In genomic region chr4:48907706-48908477, GRCh38 we compare ENCODE assay signal across 17 cellular contexts. TPM values are rescaled to one million over a fixed set of nuclear protein-coding genes. Genes with fewer than 3 reads are reported as not detected.
A peak's percentile ranks its signal among the peaks of the same experiment; 100 is the strongest.
DNase-seq lines count a peak whose midpoint lies in the region; ATAC-seq, FAIRE-seq and TF ChIP-seq lines count a peak whose summit lies in the region.
"Had no signal": no experiment of that assay in that cellular context is flagged by ENCODE, and none has a peak within 500 bp of the region (broad histone marks: within the 10 kb centered on the region; RNA-seq: fewer than 3 reads in every experiment).

No MANE protein-coding gene starts in this region.

- no TSS peak for BruUV-seq in PC-3 (replicated peaks; lab: Mats Ljungman, UMichigan)

- no peak for DNase-seq in activated CD8-positive, alpha-beta T cell treated with anti-CD3 and anti-CD28 coated beads, Interleukin-2, amount 10 ng/mL, durations not matched to agents 7 days and 5 days
- DNase-seq in activated CD8-positive, alpha-beta T cell treated with anti-CD3 and anti-CD28 coated beads for 36 hours, result no peak
- DNase-seq in PC-3, result peak; percentile 35
- no peak for DNase-seq in epithelial cell of prostate (ENCODE audit: low read depth, low spot score)
- no peak for DNase-seq in stimulated activated effector memory CD8-positive, alpha-beta T cell treated with anti-CD3 and anti-CD28 coated beads, Interleukin-12 subunit alpha, Interleukin-12 subunit beta, amount 100 ng/mL, for 72 hours (ENCODE audit: low spot score in 2 of 2)
- no peak for DNase-seq in GM12891 (ENCODE audit: insufficient read length, low spot score)
- no peak for DNase-seq in NCI-H2196 treated with DMSO at 0.1 percent for 48 hours (lab: John Stamatoyannopoulos, UW; ENCODE audit: unreplicated experiment)
- DNase-seq in left colon, result no peak
- DNase-seq: activated CD8-positive, alpha-beta memory T cell treated with anti-CD3 and anti-CD28 coated beads for 24 hours; NCI-H1436 treated with DMSO at 0.1 percent for 48 hours; NCI-H226; retina; upper lobe of right lung had no signal

- H2AFZ ChIP-seq in PC-3 (ENCODE audit: low read length), result no peak overlapping the region

- no peaks in the 10 kb centered on the region for H3F3A ChIP-seq in PC-3 (ENCODE audit: low read length, unreplicated experiment)

- no peaks in the 10 kb centered on the region for H3K9me3 ChIP-seq in PC-3 (ENCODE audit: low read length)
- H3K9me3 ChIP-seq: upper lobe of right lung had no signal

- no peak for FAIRE-seq in GM12891 (lab: Jason Lieb, UNC)
- FAIRE-seq: islet of Langerhans, RCC 7860 had no signal

- no peak for TF ChIP-seq POLR2A in GM12891 (IDR thresholded peaks at IDR 0.05; ENCODE audit: low read depth, low read length)

- H3K4me1 Mint-ChIP-seq in activated CD8-positive, alpha-beta T cell treated with anti-CD3 and anti-CD28 coated beads, Interleukin-2, amount 10 ng/mL, durations not matched to agents 7 days and 5 days (ENCODE audit: low read depth), result peaks cover 32% of the 10 kb centered on the region
- H3K4me1 Mint-ChIP-seq in activated CD8-positive, alpha-beta T cell treated with anti-CD3 and anti-CD28 coated beads for 36 hours (ENCODE audit: low read depth), result peaks cover 45% of the 10 kb centered on the region
- H3K4me1 Mint-ChIP-seq in stimulated activated effector memory CD8-positive, alpha-beta T cell treated with anti-CD3 and anti-CD28 coated beads, Interleukin-12 subunit alpha, Interleukin-12 subunit beta, amount 100 ng/mL, for 72 hours, result peaks cover 40% of the 10 kb centered on the region

- peak overlapping the region; percentile 60 for H3K27ac Mint-ChIP-seq in activated CD8-positive, alpha-beta T cell treated with anti-CD3 and anti-CD28 coated beads, Interleukin-2, amount 10 ng/mL, durations not matched to agents 7 days and 5 days
- H3K27ac Mint-ChIP-seq in activated CD8-positive, alpha-beta T cell treated with anti-CD3 and anti-CD28 coated beads for 36 hours, result no peak overlapping the region
- peak overlapping the region; percentile 99 for H3K27ac Mint-ChIP-seq in stimulated activated effector memory CD8-positive, alpha-beta T cell treated with anti-CD3 and anti-CD28 coated beads, Interleukin-12 subunit alpha, Interleukin-12 subunit beta, amount 100 ng/mL, for 72 hours

- ATAC-seq in activated CD8-positive, alpha-beta T cell treated with anti-CD3 and anti-CD28 coated beads, Interleukin-2, amount 10 ng/mL, durations not matched to agents 7 days and 5 days, result no peak
- ATAC-seq in activated CD8-positive, alpha-beta T cell treated with anti-CD3 and anti-CD28 coated beads for 36 hours, result no peak
- ATAC-seq in PC-3, result no peak
- no peak for ATAC-seq in stimulated activated effector memory CD8-positive, alpha-beta T cell treated with anti-CD3 and anti-CD28 coated beads, Interleukin-12 subunit alpha, Interleukin-12 subunit beta, amount 100 ng/mL, for 72 hours
- no peak for ATAC-seq in left colon
- ATAC-seq: activated T-helper 17 cell treated with anti-CD3 and anti-CD28 coated beads, Interleukin-2, amount 50 U/mL, for 72 hours; SK-N-SH treated with all-trans-retinoic acid at 6 μM for 48 hours had no signal

- no peaks in the 10 kb centered on the region for H4K20me1 ChIP-seq in PC-3 (ENCODE audit: low read length)

- H3K4me3 ChIP-seq in PC-3 (ENCODE audit: low read length), result no peak overlapping the region

- no peaks in the 10 kb centered on the region for H3K27me3 Mint-ChIP-seq in activated CD8-positive, alpha-beta T cell treated with anti-CD3 and anti-CD28 coated beads, Interleukin-2, amount 10 ng/mL, durations not matched to agents 7 days and 5 days (ENCODE audit: low read depth)
- H3K27me3 Mint-ChIP-seq in activated CD8-positive, alpha-beta T cell treated with anti-CD3 and anti-CD28 coated beads for 36 hours, result no peaks in the 10 kb centered on the region
- H3K27me3 Mint-ChIP-seq: activated T-helper 17 cell treated with anti-CD3 and anti-CD28 coated beads, Interleukin-2, amount 50 U/mL, for 72 hours had no signal

- no peaks in the 10 kb centered on the region for H3K9me3 Mint-ChIP-seq in activated CD8-positive, alpha-beta T cell treated with anti-CD3 and anti-CD28 coated beads, Interleukin-2, amount 10 ng/mL, durations not matched to agents 7 days and 5 days (ENCODE audit: insufficient read depth)
- no peaks in the 10 kb centered on the region for H3K9me3 Mint-ChIP-seq in activated CD8-positive, alpha-beta T cell treated with anti-CD3 and anti-CD28 coated beads for 36 hours
- H3K9me3 Mint-ChIP-seq in stimulated activated effector memory CD8-positive, alpha-beta T cell treated with anti-CD3 and anti-CD28 coated beads, Interleukin-12 subunit alpha, Interleukin-12 subunit beta, amount 100 ng/mL, for 72 hours, result no peaks in the 10 kb centered on the region
- H3K9me3 Mint-ChIP-seq: activated T-helper 17 cell treated with anti-CD3 and anti-CD28 coated beads, Interleukin-2, amount 50 U/mL, for 72 hours had no signal

- peaks cover 31% of the 10 kb centered on the region for H3K79me2 ChIP-seq in PC-3 (ENCODE audit: low read length)

- no peak for TF ChIP-seq CTCF in activated CD8-positive, alpha-beta T cell treated with anti-CD3 and anti-CD28 coated beads for 36 hours (IDR thresholded peaks at IDR 0.05)
- no peak for TF ChIP-seq CTCF in PC-3 (conservative IDR thresholded peaks at IDR 0.05; ENCODE audit: low read depth, low read length)

- H3K4me3 Mint-ChIP-seq in activated CD8-positive, alpha-beta T cell treated with anti-CD3 and anti-CD28 coated beads, Interleukin-2, amount 10 ng/mL, durations not matched to agents 7 days and 5 days, result no peak overlapping the region
- H3K4me3 Mint-ChIP-seq in activated CD8-positive, alpha-beta T cell treated with anti-CD3 and anti-CD28 coated beads for 36 hours, result no peak overlapping the region
- no peak overlapping the region for H3K4me3 Mint-ChIP-seq in stimulated activated effector memory CD8-positive, alpha-beta T cell treated with anti-CD3 and anti-CD28 coated beads, Interleukin-12 subunit alpha, Interleukin-12 subunit beta, amount 100 ng/mL, for 72 hours

- CTCF ChIA-PET in activated CD8-positive, alpha-beta T cell treated with anti-CD3 and anti-CD28 coated beads, Interleukin-2, amount 10 ng/mL, durations not matched to agents 7 days and 5 days (lab: Charles Lee), result interaction anchor here (1.5 to 2.3 kb wide), 2 partner anchors 37 kb away, joined by 4 to 11 read pairs; no protein-coding TSS in a partner anchor
- CTCF ChIA-PET in activated CD8-positive, alpha-beta T cell treated with anti-CD3 and anti-CD28 coated beads for 36 hours (lab: Charles Lee), result interaction anchor here (1.7 kb wide), 1 partner anchor 54 kb away, joined by 5 read pairs; no protein-coding TSS in a partner anchor
- CTCF ChIA-PET in PC-3 (lab: Charles Lee), result no interaction called here

- no peaks in the 10 kb centered on the region for H3K9me2 ChIP-seq in PC-3 (replicated peaks; ENCODE audit: low read length)

- POLR2A ChIA-PET in activated CD8-positive, alpha-beta T cell treated with anti-CD3 and anti-CD28 coated beads, Interleukin-2, amount 10 ng/mL, durations not matched to agents 7 days and 5 days (lab: Charles Lee), result no interaction called here
- POLR2A ChIA-PET in activated CD8-positive, alpha-beta T cell treated with anti-CD3 and anti-CD28 coated beads for 36 hours (lab: Charles Lee), result no interaction called here
- POLR2A ChIA-PET in PC-3 (lab: Charles Lee; ENCODE audit: unreplicated experiment), result no interaction called here

- peaks cover 12% of the 10 kb centered on the region for H3K36me3 ChIP-seq in PC-3 (ENCODE audit: low read depth, low read length)
- H3K36me3 ChIP-seq: upper lobe of right lung had no signal

- H3K9ac ChIP-seq in PC-3 (ENCODE audit: low read length), result no peak overlapping the region

- H3K27ac ChIP-seq in PC-3 (ENCODE audit: low read length) (no peak overlapping the region), epithelial cell of prostate (peak overlapping the region; percentile 93)

- H3K4me2 ChIP-seq in PC-3 (ENCODE audit: low read length), result no peak overlapping the region

- H3K4me1 ChIP-seq in PC-3 (ENCODE audit: insufficient read depth, low read length), result peaks cover 48% of the 10 kb centered on the region

- intact Hi-C loops in activated CD8-positive, alpha-beta T cell treated with anti-CD3 and anti-CD28 coated beads for 36 hours (cut with micrococcal nuclease), result loop anchor here (5.0 kb wide), 1 partner anchor 76 kb away; the partner anchor contains the start of gene OCIAD1
- intact Hi-C loops in PC-3 (cut with micrococcal nuclease) (loop anchor here (2.0 to 10.0 kb wide), 4 partner anchors 33 to 131 kb away; no protein-coding TSS in a partner anchor), left colon (cut with DNase I, micrococcal nuclease) (no loop called here)

- H3K27me3 ChIP-seq in PC-3 (ENCODE audit: low read length), result no peaks in the 10 kb centered on the region
- H3K27me3 ChIP-seq: upper lobe of right lung had no signal

- H3K36me3 Mint-ChIP-seq in activated CD8-positive, alpha-beta T cell treated with anti-CD3 and anti-CD28 coated beads, Interleukin-2, amount 10 ng/mL, durations not matched to agents 7 days and 5 days (ENCODE audit: low read depth), result peaks cover 13% of the 10 kb centered on the region
- H3K36me3 Mint-ChIP-seq in activated CD8-positive, alpha-beta T cell treated with anti-CD3 and anti-CD28 coated beads for 36 hours (ENCODE audit: low read depth), result peaks cover 12% of the 10 kb centered on the region
- H3K36me3 Mint-ChIP-seq in stimulated activated effector memory CD8-positive, alpha-beta T cell treated with anti-CD3 and anti-CD28 coated beads, Interleukin-12 subunit alpha, Interleukin-12 subunit beta, amount 100 ng/mL, for 72 hours, result peaks cover 14% of the 10 kb centered on the region

TF ChIP-seq in GM12891, 5 proteins besides CTCF, POLR2A, EP300 and RAD21:
- TF ChIP-seq POLR2AphosphoS5 (IDR thresholded peaks at IDR 0.05; ENCODE audit: low read depth, low read length) (no peak), SPI1 (IDR thresholded peaks at IDR 0.05; ENCODE audit: low read depth, low read length) (no peak), PAX5 (IDR thresholded peaks at IDR 0.05; ENCODE audit: insufficient read depth, low read length, severe bottlenecking) (no peak), TAF1 (IDR thresholded peaks at IDR 0.05; ENCODE audit: low read depth, low read length) (no peak), POU2F2 (IDR thresholded peaks at IDR 0.05; ENCODE audit: low read depth, low read length) (no peak)

RNA-seq across cellular contexts. Expression of gene OCIAD2, which starts 1.3 kb away (rescaled TPM):
- 10 to 100 TPM; 77.3 to 92.7 TPM for total RNA-seq in activated CD8-positive, alpha-beta T cell treated with anti-CD3 and anti-CD28 coated beads, Interleukin-2, amount 10 ng/mL, durations not matched to agents 7 days and 5 days
- 10 to 100 TPM; 65.1 to 82.7 TPM for total RNA-seq in activated CD8-positive, alpha-beta T cell treated with anti-CD3 and anti-CD28 coated beads for 36 hours
- total RNA-seq in PC-3 (2014; rRNA removed) (169 and 255 TPM in 2 replicates), left colon (100 to 1,000 TPM in 1 of 2 donors, 10 to 100 TPM in 1; 91.6 to 164 TPM)
- polyA plus RNA-seq in GM12891 (2012; ENCODE audit: low read depth, missing spikeins), result 70.0 TPM

Comparison
In these comparisons a context has a peak if more than half of its experiments do, and no peak if none do; other contexts are left out.
1. intact Hi-C loops: an anchor here in activated CD8-positive, alpha-beta T cell treated with anti-CD3 and anti-CD28 coated beads for 36 hours (5.0 kb wide) and PC-3 (2.0 to 10.0 kb wide); none called in left colon.